In genomic region chr16:48479955-48480354, GRCh38 we compare ENCODE assay signal across 25 cellular contexts.
DNase-seq lines count a peak whose midpoint lies in the region; ATAC-seq and TF ChIP-seq lines count a peak whose summit lies in the region.
"Had no signal": no experiment of that assay in that cellular context is flagged by ENCODE, and none has a peak within 500 bp of the region (broad histone marks: within the 10 kb centered on the region; RNA-seq: fewer than 3 reads in every experiment).

No MANE protein-coding gene starts in this region.

- H3K4me3 ChIP-seq in breast epithelium (no peak overlapping the region), adipocyte (ENCODE audit: low read length) (no peak overlapping the region), fibroblast of the aortic adventitia (ENCODE audit: low read depth, low read length) (no peak overlapping the region), uterus (no peak overlapping the region), heart right ventricle (no peak overlapping the region)
- H3K4me3 ChIP-seq: BLaER1, body of pancreas, lower lobe of right lung, Peyer's patch, prostate gland, SJCRH30, transverse colon had no signal

- ATAC-seq in stimulated activated effector memory CD8-positive, alpha-beta T cell treated with anti-CD3 and anti-CD28 coated beads, Interleukin-12 subunit alpha, Interleukin-12 subunit beta, amount 100 ng/mL, for 72 hours, result peak; percentile 42
- no peak for ATAC-seq in heart right ventricle
- ATAC-seq: body of pancreas had no signal

- no peaks in the 10 kb centered on the region for H3K9me3 ChIP-seq in breast epithelium
- peaks cover 5% of the 10 kb centered on the region for H3K9me3 ChIP-seq in adipocyte (ENCODE audit: control insufficient read depth, low read length)
- H3K9me3 ChIP-seq in uterus, result no peaks in the 10 kb centered on the region
- H3K9me3 ChIP-seq in heart right ventricle, result no peaks in the 10 kb centered on the region
- H3K9me3 ChIP-seq: body of pancreas, lower lobe of right lung, Peyer's patch, prostate gland, transverse colon had no signal

- H3K36me3 ChIP-seq in breast epithelium (no peaks in the 10 kb centered on the region), adipocyte (ENCODE audit: control insufficient read depth, insufficient read depth, low read length, severe bottlenecking) (no peaks in the 10 kb centered on the region), uterus (no peaks in the 10 kb centered on the region), heart right ventricle (no peaks in the 10 kb centered on the region)
- H3K36me3 ChIP-seq: BLaER1, lower lobe of right lung, Peyer's patch, prostate gland, SJCRH30, transverse colon had no signal

- no peaks in the 10 kb centered on the region for H3K27me3 Mint-ChIP-seq in MCF 10A (ENCODE audit: insufficient read depth, unreplicated experiment)

- peak overlapping the region; percentile 33 for H3K27ac Mint-ChIP-seq in MCF 10A (ENCODE audit: low read depth, unreplicated experiment)
- H3K27ac Mint-ChIP-seq in stimulated activated effector memory CD8-positive, alpha-beta T cell treated with anti-CD3 and anti-CD28 coated beads, Interleukin-12 subunit alpha, Interleukin-12 subunit beta, amount 100 ng/mL, for 72 hours, result no peak overlapping the region
- H3K27ac Mint-ChIP-seq: activated CD4-positive, alpha-beta T cell treated with anti-CD3 and anti-CD28 coated beads, Interleukin-2, amount 10 ng/mL, durations not matched to agents 24 days and 14 days; activated naive CD8-positive, alpha-beta T cell treated with anti-CD3 and anti-CD28 coated beads, Interleukin-2, amount 10 ng/mL, durations not matched to agents 7 days and 5 days; immature natural killer cell; stimulated activated naive CD8-positive, alpha-beta T cell treated with anti-CD3 and anti-CD28 coated beads, Interleukin-15, Interleukin-2, amounts not matched to agents 100 ng/mL and 50 ng/mL, for 24 hours had no signal

- TF ChIP-seq CTCF in MCF 10A (IDR thresholded peaks at IDR 0.05; ENCODE audit: unreplicated experiment) (no peak), breast epithelium (IDR thresholded peaks at IDR 0.05) (no peak), fibroblast of the aortic adventitia (IDR thresholded peaks at IDR 0.05; ENCODE audit: insufficient read depth, low read length) (no peak), uterus (IDR thresholded peaks at IDR 0.05) (no peak), heart right ventricle (IDR thresholded peaks at IDR 0.05) (no peak)

- H3K4me1 ChIP-seq in breast epithelium, result no peaks in the 10 kb centered on the region
- peaks cover 24% of the 10 kb centered on the region for H3K4me1 ChIP-seq in adipocyte (ENCODE audit: control insufficient read depth, insufficient read depth, low read length)
- no peaks in the 10 kb centered on the region for H3K4me1 ChIP-seq in uterus
- H3K4me1 ChIP-seq in heart right ventricle, result no peaks in the 10 kb centered on the region
- H3K4me1 ChIP-seq: BLaER1, body of pancreas, Peyer's patch, prostate gland, SJCRH30, transverse colon had no signal

- H3K36me3 Mint-ChIP-seq in MCF 10A (ENCODE audit: insufficient read depth, unreplicated experiment), result no peaks in the 10 kb centered on the region
- no peaks in the 10 kb centered on the region for H3K36me3 Mint-ChIP-seq in stimulated activated effector memory CD8-positive, alpha-beta T cell treated with anti-CD3 and anti-CD28 coated beads, Interleukin-12 subunit alpha, Interleukin-12 subunit beta, amount 100 ng/mL, for 72 hours
- H3K36me3 Mint-ChIP-seq: activated naive CD8-positive, alpha-beta T cell treated with anti-CD3 and anti-CD28 coated beads, Interleukin-2, amount 10 ng/mL, durations not matched to agents 7 days and 5 days had no signal

- H3K27me3 ChIP-seq in breast epithelium (no peaks in the 10 kb centered on the region), adipocyte (replicated peaks; ENCODE audit: control insufficient read depth, insufficient read depth, low read length) (no peaks in the 10 kb centered on the region), uterus (no peaks in the 10 kb centered on the region), heart right ventricle (no peaks in the 10 kb centered on the region)
- H3K27me3 ChIP-seq: BLaER1, body of pancreas, Peyer's patch, SJCRH30 had no signal

- no peak overlapping the region for H3K27ac ChIP-seq in breast epithelium
- H3K27ac ChIP-seq in uterus, result no peak overlapping the region
- H3K27ac ChIP-seq in heart right ventricle, result no peak overlapping the region
- H3K27ac ChIP-seq: BLaER1, body of pancreas, lower lobe of right lung, Peyer's patch, prostate gland, SJCRH30, transverse colon had no signal

- peaks cover 7% of the 10 kb centered on the region for H3K9me3 Mint-ChIP-seq in MCF 10A (ENCODE audit: unreplicated experiment)
- H3K9me3 Mint-ChIP-seq in stimulated activated effector memory CD8-positive, alpha-beta T cell treated with anti-CD3 and anti-CD28 coated beads, Interleukin-12 subunit alpha, Interleukin-12 subunit beta, amount 100 ng/mL, for 72 hours, result peaks cover 4% of the 10 kb centered on the region

- no peak for TF ChIP-seq POLR2A in breast epithelium (IDR thresholded peaks at IDR 0.05)
- TF ChIP-seq POLR2A in uterus (IDR thresholded peaks at IDR 0.05), result no peak

- peaks cover 7% of the 10 kb centered on the region for H3K4me1 Mint-ChIP-seq in MCF 10A (ENCODE audit: insufficient read depth, unreplicated experiment)
- H3K4me1 Mint-ChIP-seq in stimulated activated effector memory CD8-positive, alpha-beta T cell treated with anti-CD3 and anti-CD28 coated beads, Interleukin-12 subunit alpha, Interleukin-12 subunit beta, amount 100 ng/mL, for 72 hours, result no peaks in the 10 kb centered on the region
- H3K4me1 Mint-ChIP-seq: activated CD4-positive, alpha-beta T cell treated with anti-CD3 and anti-CD28 coated beads, Interleukin-2, amount 10 ng/mL, durations not matched to agents 24 days and 14 days; immature natural killer cell had no signal

- DNase-seq in MCF 10A (ENCODE audit: unreplicated experiment) (peak; percentile 36), breast epithelium (ENCODE audit: low spot score in 2 of 2) (no peak), adipocyte (ENCODE audit: low read depth) (peak; percentile 28), fibroblast of the aortic adventitia (ENCODE audit: low read depth) (peak; percentile 28), NAMALWA (ENCODE audit: low spot score) (no peak), uterus (no peak), heart right ventricle (no peak)
- DNase-seq in stimulated activated effector memory CD8-positive, alpha-beta T cell treated with anti-CD3 and anti-CD28 coated beads, Interleukin-12 subunit alpha, Interleukin-12 subunit beta, amount 100 ng/mL, for 72 hours (ENCODE audit: low spot score in 2 of 2), result no peak
- DNase-seq: activated CD4-positive, alpha-beta T cell treated with anti-CD3 and anti-CD28 coated beads, Interleukin-2, amount 10 ng/mL, durations not matched to agents 24 days and 14 days; activated effector memory CD4-positive, alpha-beta T cell treated with Interleukin-2 at 50 U/mL for 16 hours; activated naive CD8-positive, alpha-beta T cell treated with anti-CD3 and anti-CD28 coated beads, Interleukin-2, amount 10 ng/mL, durations not matched to agents 7 days and 5 days; body of pancreas; immature natural killer cell; lower lobe of right lung; NCI-H1417; NCI-H2081 treated with DMSO at 0.1 percent for 48 hours; NCI-H446 treated with DMSO at 0.1 percent for 48 hours; Peyer's patch; SJCRH30; small intestine; stimulated activated CD4-positive, alpha-beta T cell treated with anti-CD3 and anti-CD28 coated beads, Interleukin-2, amount 100 ng/mL, for 48 hours; transverse colon had no signal

- no TSS peak for BruUV-seq in MCF 10A (replicated peaks; lab: Mats Ljungman, UMichigan)

- no peak overlapping the region for H3K9ac ChIP-seq in adipocyte (ENCODE audit: low read length)
- H3K9ac ChIP-seq: BLaER1 had no signal

- POLR2A ChIA-PET in MCF 10A (lab: Yijun Ruan, JAX), result no interaction called here

- CTCF ChIA-PET in MCF 10A (lab: Yijun Ruan, JAX), result no interaction called here

- intact Hi-C loops in MCF 10A (cut with micrococcal nuclease), result no loop called here
- intact Hi-C loops in breast epithelium (cut with DNase I; ENCODE audit: low total_unique reads), result no loop called here
- intact Hi-C loops in uterus (cut with DNase I; ENCODE audit: low total_unique reads), result no loop called here
- intact Hi-C loops in heart right ventricle (cut with DNase I), result no loop called here

- H3K4me3 Mint-ChIP-seq in MCF 10A (ENCODE audit: unreplicated experiment), result no peak overlapping the region
- no peak overlapping the region for H3K4me3 Mint-ChIP-seq in stimulated activated effector memory CD8-positive, alpha-beta T cell treated with anti-CD3 and anti-CD28 coated beads, Interleukin-12 subunit alpha, Interleukin-12 subunit beta, amount 100 ng/mL, for 72 hours
- H3K4me3 Mint-ChIP-seq: activated CD4-positive, alpha-beta T cell treated with anti-CD3 and anti-CD28 coated beads, Interleukin-2, amount 10 ng/mL, durations not matched to agents 24 days and 14 days; activated naive CD8-positive, alpha-beta T cell treated with anti-CD3 and anti-CD28 coated beads, Interleukin-2, amount 10 ng/mL, durations not matched to agents 7 days and 5 days; immature natural killer cell; stimulated activated naive CD8-positive, alpha-beta T cell treated with anti-CD3 and anti-CD28 coated beads, Interleukin-15, Interleukin-2, amounts not matched to agents 100 ng/mL and 50 ng/mL, for 24 hours had no signal

- WGBS in heart right ventricle, 2 donors, result 92 to 93% methylated on average over 2 of the region's 2 CpGs

Comparison
In these comparisons a context has a peak if more than half of its experiments do, and no peak if none do; other contexts are left out.
1. DNase-seq: peak in MCF 10A (single experiment), adipocyte (single experiment) and fibroblast of the aortic adventitia (single experiment); none in breast epithelium (0 of 2), stimulated activated effector memory CD8-positive, alpha-beta T cell treated with anti-CD3 and anti-CD28 coated beads, Interleukin-12 subunit alpha, Interleukin-12 subunit beta, amount 100 ng/mL, for 72 hours (0 of 2), NAMALWA (single experiment), uterus (0 of 2) and heart right ventricle (0 of 2).